In genomic region chr20:2655331-2656116, GRCh38 we compare ENCODE assay signal across 18 cellular contexts. TPM values are rescaled to one million over a fixed set of nuclear protein-coding genes. Genes with fewer than 3 reads are reported as not detected.
DNase-seq lines count a peak whose midpoint lies in the region; ATAC-seq, FAIRE-seq and TF ChIP-seq lines count a peak whose summit lies in the region.
"Had no signal": no experiment of that assay in that cellular context is flagged by ENCODE, and none has a peak within 500 bp of the region (broad histone marks: within the 10 kb centered on the region; RNA-seq: fewer than 3 reads in every experiment).

No MANE protein-coding gene starts in this region.

- ATAC-seq in HG03571 (IDR thresholded peaks at IDR 0.05; ENCODE audit: unreplicated experiment): no peak
- ATAC-seq: T-cell had no signal

- H3K4me3 Mint-ChIP-seq in T-helper 1 cell treated with Interleukin-12 subunit alpha and Interleukin-12 subunit beta and Interleukin-4 antibody, amounts not matched to agents 30 μg/mL and 1 μg/mL, for 36 hours: peak overlapping the region; percentile 90

- no peak for FAIRE-seq in endothelial cell of umbilical vein (lab: Jason Lieb, UNC)
- FAIRE-seq: A204.1 had no signal

- no peaks in the 10 kb centered on the region for H3K27me3 Mint-ChIP-seq in T-helper 1 cell treated with Interleukin-12 subunit alpha and Interleukin-12 subunit beta and Interleukin-4 antibody, amounts not matched to agents 30 μg/mL and 1 μg/mL, for 36 hours (ENCODE audit: low read depth)
- H3K27me3 Mint-ChIP-seq: memory B cell, T-cell, type B pancreatic cell had no signal

- H3K36me3 ChIP-seq in DOHH2 (ENCODE audit: control insufficient read depth, low read length) (peaks cover 85% of the 10 kb centered on the region), endothelial cell of umbilical vein (ENCODE audit: control insufficient read depth in 2 of 2, extremely low read depth in 1 of 2, insufficient read depth in 2 of 2, low read length in 2 of 2) (peaks cover 33 to 51% of the 10 kb centered on the region in 2 experiments)

- H3K27ac Mint-ChIP-seq in T-helper 1 cell treated with Interleukin-12 subunit alpha and Interleukin-12 subunit beta and Interleukin-4 antibody, amounts not matched to agents 30 μg/mL and 1 μg/mL, for 36 hours: no peak overlapping the region

- no TSS peak for BruUV-seq in endothelial cell of umbilical vein (replicated peaks; lab: Mats Ljungman, UMichigan)

- peaks cover 52% of the 10 kb centered on the region for H3K79me2 ChIP-seq in DOHH2 (ENCODE audit: control insufficient read depth, low read length)
- peaks cover 58% of the 10 kb centered on the region for H3K79me2 ChIP-seq in endothelial cell of umbilical vein (ENCODE audit: control insufficient read depth, insufficient read depth, low read length)

- H3K9ac ChIP-seq in endothelial cell of umbilical vein (replicated peaks; ENCODE audit: extremely low read depth, insufficient read depth, low read length): no peak overlapping the region
- H3K9ac ChIP-seq: parathyroid adenoma had no signal

- TF ChIP-seq CTCF in DOHH2 (IDR thresholded peaks at IDR 0.05; ENCODE audit: low read depth, low read length, poor library complexity, severe bottlenecking) (no peak), endothelial cell of umbilical vein (IDR thresholded peaks at IDR 0.05; ENCODE audit: extremely low read depth in 1 of 2, insufficient read depth in 1 of 2, low read depth in 1 of 2, low read length in 2 of 2) (no peak)

- H3K9me3 ChIP-seq in DOHH2 (ENCODE audit: control insufficient read depth, insufficient read depth, low read length): no peaks in the 10 kb centered on the region
- H3K9me3 ChIP-seq in endothelial cell of umbilical vein (replicated peaks; ENCODE audit: control insufficient read depth, insufficient read depth, low read length): no peaks in the 10 kb centered on the region

- H3K9me1 ChIP-seq in endothelial cell of umbilical vein (replicated peaks; ENCODE audit: control insufficient read depth, extremely low read depth, insufficient read depth, low read length): no peaks in the 10 kb centered on the region

- dilution Hi-C loops in endothelial cell of umbilical vein (cut with MboI; ENCODE audit: extremely low pct_ligation_motif_present, low sequenced_read_pairs): no loop called here

- H3K27ac ChIP-seq in DOHH2 (ENCODE audit: low read depth, low read length) (no peak overlapping the region), endothelial cell of umbilical vein (ENCODE audit: insufficient read depth, low read depth, low read length) (no peak overlapping the region)
- H3K27ac ChIP-seq: parathyroid adenoma had no signal

- peaks cover 20% of the 10 kb centered on the region for H3K4me1 ChIP-seq in DOHH2 (ENCODE audit: control insufficient read depth, low read length)
- peaks cover 25% of the 10 kb centered on the region for H3K4me1 ChIP-seq in endothelial cell of umbilical vein (ENCODE audit: control insufficient read depth, extremely low read depth, insufficient read depth, low read length)

- peaks cover 79% of the 10 kb centered on the region for H3F3A ChIP-seq in DOHH2 (ENCODE audit: control insufficient read depth, insufficient read depth)

- CTCF ChIA-PET in endothelial cell of umbilical vein (lab: Charles Lee): no interaction called here

- H3K9me3 Mint-ChIP-seq in T-helper 1 cell treated with Interleukin-12 subunit alpha and Interleukin-12 subunit beta and Interleukin-4 antibody, amounts not matched to agents 30 μg/mL and 1 μg/mL, for 36 hours: no peaks in the 10 kb centered on the region
- H3K9me3 Mint-ChIP-seq: memory B cell, T-cell, type B pancreatic cell had no signal

- intact Hi-C loops in endothelial cell of umbilical vein (cut with micrococcal nuclease): loop anchor here (10.0 kb wide), 1 partner anchor 551 kb away; the partner anchor contains the start of gene STK35

- H3K9me2 ChIP-seq in DOHH2 (replicated peaks; ENCODE audit: control insufficient read depth, low read length): no peaks in the 10 kb centered on the region

- no peak overlapping the region for H2AFZ ChIP-seq in endothelial cell of umbilical vein (ENCODE audit: low read depth, low read length)
- H2AFZ ChIP-seq: parathyroid adenoma had no signal

- no peaks in the 10 kb centered on the region for H3K27me3 ChIP-seq in DOHH2 (ENCODE audit: control insufficient read depth, low read length)
- H3K27me3 ChIP-seq in endothelial cell of umbilical vein (ENCODE audit: control insufficient read depth in 2 of 2, insufficient read depth in 2 of 2, low read length in 2 of 2): no peaks in the 10 kb centered on the region
- H3K27me3 ChIP-seq: dorsolateral prefrontal cortex had no signal

- TF ChIP-seq POLR2A in endothelial cell of umbilical vein (IDR thresholded peaks at IDR 0.05; ENCODE audit: low read depth, low read length): no peak

- peak overlapping the region; percentile 92; the same call in 1 of the 2 replicates for H3K4me2 ChIP-seq in DOHH2 (ENCODE audit: low read length)
- peak overlapping the region; percentile 68 for H3K4me2 ChIP-seq in endothelial cell of umbilical vein (ENCODE audit: insufficient read depth, low read length)

- H4K20me1 ChIP-seq in DOHH2 (ENCODE audit: control insufficient read depth, insufficient read depth, low read depth, low read length) (peaks cover 36% of the 10 kb centered on the region), endothelial cell of umbilical vein (replicated peaks; ENCODE audit: control insufficient read depth, extremely low read depth, insufficient read depth, low read length) (peaks cover 3% of the 10 kb centered on the region)

- peaks cover 59% of the 10 kb centered on the region for H3K36me3 Mint-ChIP-seq in T-helper 1 cell treated with Interleukin-12 subunit alpha and Interleukin-12 subunit beta and Interleukin-4 antibody, amounts not matched to agents 30 μg/mL and 1 μg/mL, for 36 hours (ENCODE audit: low read depth)

- POLR2A ChIA-PET in endothelial cell of umbilical vein (lab: Charles Lee): interaction anchor here (0.8 kb wide), 1 partner anchor 9 kb away, joined by 3 read pairs; the partner anchor contains the start of gene IDH3B

- DNase-seq in T-helper 1 cell (no peak), endothelial cell of umbilical vein (ENCODE audit: low read depth, low spot score) (no peak), NCI-H345 treated with DMSO at 0.1 percent for 48 hours (lab: John Stamatoyannopoulos, UW; ENCODE audit: unreplicated experiment) (no peak), NCI-H446 (lab: John Stamatoyannopoulos, UW) (no peak)
- DNase-seq: aorta, DMS153, dorsolateral prefrontal cortex, NCI-H1092, NCI-H2227 treated with DMSO at 0.1 percent for 48 hours, T-cell had no signal

- H3K4me1 Mint-ChIP-seq in T-helper 1 cell treated with Interleukin-12 subunit alpha and Interleukin-12 subunit beta and Interleukin-4 antibody, amounts not matched to agents 30 μg/mL and 1 μg/mL, for 36 hours (ENCODE audit: low read depth): peaks cover 18% of the 10 kb centered on the region

- H3K4me3 ChIP-seq in DOHH2 (ENCODE audit: low read length) (no peak overlapping the region), endothelial cell of umbilical vein (replicated peaks in 1 of 3; ENCODE audit: insufficient read depth in 1 of 3, low read depth in 1 of 3, low read length in 3 of 3) (peak overlapping the region in 1 of 3 experiments; percentile 98)

TF ChIP-seq in PFSK-1, 5 proteins besides CTCF, POLR2A, EP300 and RAD21:
- peak; percentile 30; the same call in 1 of the 2 replicates for TF ChIP-seq POLR2AphosphoS5 (IDR thresholded peaks at IDR 0.05; ENCODE audit: low read depth, low read length)
- TF ChIP-seq TAF1 (IDR thresholded peaks at IDR 0.05; ENCODE audit: borderline replicate concordance, insufficient read depth, low read length): no peak
TF ChIP-seq in PFSK-1: peak in this region for 1.

TF ChIP-seq in endothelial cell of umbilical vein, 7 proteins besides CTCF, POLR2A, EP300 and RAD21 (continues in another document):
- TF ChIP-seq JUN (IDR thresholded peaks at IDR 0.05; ENCODE audit: borderline replicate concordance, insufficient read depth, insufficient read length, low read depth) (no peak), GATA2 (IDR thresholded peaks at IDR 0.05; ENCODE audit: insufficient read depth, insufficient read length, low read depth, low read length) (no peak), MAX (IDR thresholded peaks at IDR 0.05; ENCODE audit: insufficient read depth, insufficient read length) (no peak)

RNA-seq across cellular contexts. Expression of gene NOP56, which starts 3.1 kb away (rescaled TPM):
- 614 TPM for polyA plus RNA-seq in PFSK-1 (2012; ENCODE audit: insufficient read length, low read depth)
- 305 and 329 TPM in 2 replicates for total RNA-seq in endothelial cell of umbilical vein
- polyA plus RNA-seq in endothelial cell of umbilical vein: 145 and 151 TPM in 2 replicates
- 147 and 160 TPM in 2 replicates for polyA plus RNA-seq in endothelial cell of umbilical vein (2011; cell fraction: cytosol; rRNA removed)
- 723 and 828 TPM in 2 replicates for polyA plus RNA-seq in endothelial cell of umbilical vein (2011; cell fraction: nucleus; rRNA removed)
- polyA plus RNA-seq in endothelial cell of umbilical vein (2012): 201 and 262 TPM in 2 replicates
- polyA minus RNA-seq in endothelial cell of umbilical vein: 219 and 245 TPM in 2 replicates
- polyA minus RNA-seq in endothelial cell of umbilical vein (2011; cell fraction: cytosol; rRNA and poly(A)+ RNA removed): 155 TPM
- polyA minus RNA-seq in endothelial cell of umbilical vein (2011; cell fraction: nucleus; rRNA and poly(A)+ RNA removed): 208 and 267 TPM in 2 replicates

RNA-seq across cellular contexts. Expression of gene IDH3B, which starts 8.5 kb away (rescaled TPM):
- polyA plus RNA-seq in PFSK-1 (2012; ENCODE audit: insufficient read length, low read depth): 154 TPM
- 86.9 and 87.9 TPM in 2 replicates for total RNA-seq in endothelial cell of umbilical vein
- polyA plus RNA-seq in endothelial cell of umbilical vein: 168 and 177 TPM in 2 replicates
- polyA plus RNA-seq in endothelial cell of umbilical vein (2011; cell fraction: cytosol; rRNA removed): 143 and 156 TPM in 2 replicates
- 642 and 647 TPM in 2 replicates for polyA plus RNA-seq in endothelial cell of umbilical vein (2011; cell fraction: nucleus; rRNA removed)
- polyA plus RNA-seq in endothelial cell of umbilical vein (2012): 88.4 and 100 TPM in 2 replicates
- polyA minus RNA-seq in endothelial cell of umbilical vein: 118 and 153 TPM in 2 replicates
- polyA minus RNA-seq in endothelial cell of umbilical vein (2011; cell fraction: cytosol; rRNA and poly(A)+ RNA removed): 37.3 TPM
- polyA minus RNA-seq in endothelial cell of umbilical vein (2011; cell fraction: nucleus; rRNA and poly(A)+ RNA removed): 79.6 and 90.2 TPM in 2 replicates

RNA-seq across cellular contexts. Expression of gene EBF4, which starts 37.1 kb away (rescaled TPM):
- polyA plus RNA-seq in PFSK-1 (2012; ENCODE audit: insufficient read length, low read depth): 0.61 TPM
- total RNA-seq in endothelial cell of umbilical vein: 3.0 and 3.4 TPM in 2 replicates
- 2.5 and 2.7 TPM in 2 replicates for polyA plus RNA-seq in endothelial cell of umbilical vein
- polyA plus RNA-seq in endothelial cell of umbilical vein (2011; cell fraction: cytosol; rRNA removed): 0.94 and 1.4 TPM in 2 replicates
- polyA plus RNA-seq in endothelial cell of umbilical vein (2011; cell fraction: nucleus; rRNA removed): 7.2 and 10.3 TPM in 2 replicates
- 2.6 and 5.2 TPM in 2 replicates for polyA plus RNA-seq in endothelial cell of umbilical vein (2012)
- 0.70 and 2.9 TPM in 2 replicates for polyA minus RNA-seq in endothelial cell of umbilical vein
- not detected for polyA minus RNA-seq in endothelial cell of umbilical vein (2011; cell fraction: cytosol; rRNA and poly(A)+ RNA removed)
- polyA minus RNA-seq in endothelial cell of umbilical vein (2011; cell fraction: nucleus; rRNA and poly(A)+ RNA removed): 2.2 and 3.8 TPM in 2 replicates
